Comparison of ENCODE assay signal across 8 cellular contexts in the genomic region with DNA sequence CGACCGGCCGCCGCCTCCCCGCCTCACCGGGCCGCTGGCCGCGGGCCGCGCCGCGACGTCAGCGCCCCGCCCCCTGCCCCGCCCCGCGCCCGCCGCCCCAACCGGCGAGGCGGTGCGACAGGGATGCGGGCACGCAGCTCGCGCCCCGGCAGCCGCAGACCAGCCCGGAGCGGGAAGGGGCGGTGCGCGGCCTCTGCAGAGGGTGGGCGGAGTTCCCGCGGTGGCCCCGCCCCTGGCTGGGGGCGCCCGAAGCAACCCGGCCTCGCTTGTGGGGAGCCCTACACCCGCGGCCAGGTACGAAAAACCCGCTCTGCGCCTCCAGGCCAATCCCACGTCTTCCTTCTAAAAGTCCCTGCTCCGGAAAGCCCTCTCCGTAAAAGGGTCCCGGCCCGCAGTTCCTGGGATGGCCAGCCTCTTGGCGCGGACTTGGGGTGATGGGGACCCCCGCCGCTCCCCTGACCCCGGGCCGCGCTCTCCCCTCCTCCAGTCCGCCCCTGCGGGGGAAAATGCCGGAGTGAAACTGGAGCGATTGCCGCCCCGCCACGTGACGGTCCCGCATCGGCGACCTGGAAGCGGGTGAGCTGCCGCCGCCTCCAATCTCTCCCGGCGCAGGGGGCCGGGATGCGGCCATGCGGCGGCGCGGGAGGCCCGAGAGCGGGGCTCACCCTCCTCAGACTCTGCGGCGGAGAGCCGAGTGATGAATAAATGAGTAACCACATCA. TPM values are rescaled to one million over a fixed set of nuclear protein-coding genes. Genes with fewer than 3 reads are reported as not detected.
DNase-seq lines count a peak whose midpoint lies in the region; ATAC-seq lines count a peak whose summit lies in the region.

A gene with protein sequence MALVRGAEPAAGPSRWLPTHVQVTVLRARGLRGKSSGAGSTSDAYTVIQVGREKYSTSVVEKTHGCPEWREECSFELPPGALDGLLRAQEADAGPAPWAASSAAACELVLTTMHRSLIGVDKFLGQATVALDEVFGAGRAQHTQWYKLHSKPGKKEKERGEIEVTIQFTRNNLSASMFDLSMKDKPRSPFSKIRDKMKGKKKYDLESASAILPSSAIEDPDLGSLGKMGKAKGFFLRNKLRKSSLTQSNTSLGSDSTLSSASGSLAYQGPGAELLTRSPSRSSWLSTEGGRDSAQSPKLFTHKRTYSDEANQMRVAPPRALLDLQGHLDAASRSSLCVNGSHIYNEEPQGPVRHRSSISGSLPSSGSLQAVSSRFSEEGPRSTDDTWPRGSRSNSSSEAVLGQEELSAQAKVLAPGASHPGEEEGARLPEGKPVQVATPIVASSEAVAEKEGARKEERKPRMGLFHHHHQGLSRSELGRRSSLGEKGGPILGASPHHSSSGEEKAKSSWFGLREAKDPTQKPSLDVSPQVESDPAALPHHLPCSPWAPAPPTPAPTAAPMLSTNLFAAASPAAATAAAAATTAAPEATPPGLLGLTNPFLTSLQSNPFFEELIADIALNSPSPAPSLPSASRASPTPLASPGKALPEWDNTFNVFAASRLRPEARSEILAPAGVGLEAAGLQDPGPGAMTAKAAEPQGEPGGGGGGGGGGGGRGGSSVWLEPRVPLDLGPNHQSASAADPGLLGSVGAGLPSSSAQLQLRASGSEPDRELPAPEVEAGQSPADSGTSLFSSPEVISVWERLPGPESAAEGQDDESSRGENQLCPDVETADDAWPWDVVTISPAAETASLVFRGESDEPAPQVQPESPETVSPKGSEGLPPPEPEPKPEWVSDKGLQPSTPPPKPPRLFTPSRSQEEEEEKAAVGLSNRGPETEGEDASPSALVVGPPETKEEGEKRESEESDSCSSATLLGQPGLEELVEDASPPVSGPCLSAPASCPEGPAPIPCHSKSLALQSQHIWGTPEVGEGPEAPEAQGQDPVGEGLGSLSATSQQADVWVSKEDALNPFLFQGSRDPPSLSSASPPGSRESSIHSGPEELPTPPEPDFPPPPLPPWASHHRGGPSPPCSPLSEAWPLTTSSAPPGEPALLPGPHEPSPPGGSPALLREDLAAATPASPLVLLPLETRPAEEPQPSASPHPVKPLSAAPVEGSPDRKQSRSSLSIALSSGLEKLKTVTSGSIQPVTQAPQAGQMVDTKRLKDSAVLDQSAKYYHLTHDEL (N-terminal part only) (minus strand): TSS at position 36 of the 721 bp plus-strand sequence. CDS start 171 bp downstream, outside the sequence.

- peak; percentile 80 for ATAC-seq in GM18498 (IDR thresholded peaks at IDR 0.05; ENCODE audit: unreplicated experiment)
- peak; percentile 76 for ATAC-seq in HG02870 (IDR thresholded peaks at IDR 0.05; ENCODE audit: unreplicated experiment)

- H3K27ac ChIP-seq in layer of hippocampus (ENCODE audit: low read depth, low read length), result peak within 1 kb of the TSS; percentile 57

- H3K9me3 Mint-ChIP-seq in activated CD4-positive, alpha-beta T cell treated with anti-CD3 and anti-CD28 coated beads, Interleukin-2, amount 10 ng/mL, durations not matched to agents 7 days and 5 days, result no peaks in the 10 kb centered on the region

- DNase-seq in NCI-H2227 (lab: John Stamatoyannopoulos, UW; ENCODE audit: unreplicated experiment), result peak; percentile 88
- DNase-seq in activated CD4-positive, alpha-beta T cell treated with anti-CD3 and anti-CD28 coated beads, Interleukin-2, amount 10 ng/mL, durations not matched to agents 7 days and 5 days, result peak; percentile 69
- peak; percentile 44 for DNase-seq in cortex of kidney (lab: John Stamatoyannopoulos, UW)
- DNase-seq in stimulated activated CD4-positive, alpha-beta T cell treated with anti-CD3 and anti-CD28 coated beads, Interleukin-15, amount 100 ng/mL, for 48 hours (ENCODE audit: low read depth in 2 of 2), result peak; percentile 44 to 72
- no peak for DNase-seq in NCI-H187 treated with DMSO at 0.1 percent for 48 hours (lab: John Stamatoyannopoulos, UW)

- no peaks in the 10 kb centered on the region for H3K36me3 Mint-ChIP-seq in activated CD4-positive, alpha-beta T cell treated with anti-CD3 and anti-CD28 coated beads, Interleukin-2, amount 10 ng/mL, durations not matched to agents 7 days and 5 days (ENCODE audit: low read depth)

- no peaks in the 10 kb centered on the region for H3K27me3 ChIP-seq in layer of hippocampus (ENCODE audit: control insufficient read depth, insufficient read depth, low read length)

- H3K4me1 Mint-ChIP-seq in activated CD4-positive, alpha-beta T cell treated with anti-CD3 and anti-CD28 coated beads, Interleukin-2, amount 10 ng/mL, durations not matched to agents 7 days and 5 days, result peaks cover 22% of the 10 kb centered on the region

- peak within 1 kb of the TSS; percentile 79 for H3K4me3 Mint-ChIP-seq in activated CD4-positive, alpha-beta T cell treated with anti-CD3 and anti-CD28 coated beads, Interleukin-2, amount 10 ng/mL, durations not matched to agents 7 days and 5 days

- peak within 1 kb of the TSS; percentile 58 for H3K27ac Mint-ChIP-seq in activated CD4-positive, alpha-beta T cell treated with anti-CD3 and anti-CD28 coated beads, Interleukin-2, amount 10 ng/mL, durations not matched to agents 7 days and 5 days

- POLR2A ChIA-PET in activated CD4-positive, alpha-beta T cell treated with anti-CD3 and anti-CD28 coated beads, Interleukin-2, amount 10 ng/mL, durations not matched to agents 7 days and 5 days (lab: Charles Lee), result no interaction called here

- CTCF ChIA-PET in activated CD4-positive, alpha-beta T cell treated with anti-CD3 and anti-CD28 coated beads, Interleukin-2, amount 10 ng/mL, durations not matched to agents 7 days and 5 days (lab: Charles Lee), result interaction anchor here (0.5 to 1.8 kb wide), 3 partner anchors 64 to 520 kb away, joined by 3 to 6 read pairs (median 3); no protein-coding TSS in a partner anchor

- peaks cover 23% of the 10 kb centered on the region for H3K27me3 Mint-ChIP-seq in activated CD4-positive, alpha-beta T cell treated with anti-CD3 and anti-CD28 coated beads, Interleukin-2, amount 10 ng/mL, durations not matched to agents 7 days and 5 days

RNA-seq across cellular contexts. Expression of the gene that starts here (rescaled TPM):
- total RNA-seq in activated CD4-positive, alpha-beta T cell treated with anti-CD3 and anti-CD28 coated beads, Interleukin-2, amount 10 ng/mL, durations not matched to agents 7 days and 5 days, result 1 to 10 TPM; 8.5 to 8.7 TPM
